Comparison of ENCODE assay signal across 10 cellular contexts in the genomic region with DNA sequence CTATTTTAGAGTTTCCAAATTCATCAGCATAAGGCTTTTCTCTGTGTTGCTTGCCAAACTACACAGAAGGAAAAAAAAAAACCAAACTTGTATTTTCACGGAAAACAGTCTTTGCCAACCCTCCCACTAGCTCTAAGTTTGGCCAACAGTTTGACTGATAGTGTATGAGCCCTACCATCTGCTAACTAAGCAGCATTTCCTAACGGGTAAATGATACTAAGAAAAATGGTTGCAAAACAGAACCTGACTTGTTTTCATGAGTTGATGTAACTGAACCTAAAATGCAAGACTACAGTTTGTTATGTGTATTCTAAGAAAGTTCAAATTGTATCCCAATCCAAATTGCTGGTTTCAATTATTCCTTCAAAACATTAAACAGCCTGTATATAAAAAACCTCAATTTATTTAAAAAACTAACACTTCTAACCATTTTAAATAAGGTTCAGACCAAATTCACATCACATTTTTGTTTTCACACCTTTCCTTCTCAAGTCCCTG.
DNase-seq lines count a peak whose midpoint lies in the region; ATAC-seq and TF ChIP-seq lines count a peak whose summit lies in the region.
"Had no signal": no experiment of that assay in that cellular context is flagged by ENCODE, and none has a peak within 500 bp of the region (broad histone marks: within the 10 kb centered on the region; RNA-seq: fewer than 3 reads in every experiment).

No MANE protein-coding gene starts in this region.

- DNase-seq in GM04503 (ENCODE audit: low read depth) (peak; percentile 39), RWPE2 (ENCODE audit: low spot score) (no peak), foreskin fibroblast (peak; percentile 45 to 72), stomach (no peak), adrenal gland (no peak), NCI-H1436 (lab: John Stamatoyannopoulos, UW) (no peak), epidermal melanocyte (ENCODE audit: insufficient read length, low spot score) (no peak)
- DNase-seq: activated CD4-positive, alpha-beta T cell treated with anti-CD3 and anti-CD28 coated beads, Interleukin-2, amount 50 U/mL, for 4 hours; activated naive CD8-positive, alpha-beta T cell treated with anti-CD3 and anti-CD28 coated beads, Interleukin-2, amount 50 U/mL, for 24 hours had no signal

- no peak overlapping the region for H3K4me3 ChIP-seq in RWPE2 (ENCODE audit: severe bottlenecking)
- H3K4me3 ChIP-seq in foreskin fibroblast (ENCODE audit: low read depth in 1 of 2, low read length in 2 of 2), result no peak overlapping the region
- H3K4me3 ChIP-seq in stomach, result no peak overlapping the region
- no peak overlapping the region for H3K4me3 ChIP-seq in adrenal gland

- no peaks in the 10 kb centered on the region for H3K9me3 ChIP-seq in RWPE2 (ENCODE audit: severe bottlenecking)
- no peaks in the 10 kb centered on the region for H3K9me3 ChIP-seq in stomach
- no peaks in the 10 kb centered on the region for H3K9me3 ChIP-seq in adrenal gland (replicated peaks in 1 of 3)

- no peak for TF ChIP-seq CTCF in RWPE2 (IDR thresholded peaks at IDR 0.05; ENCODE audit: poor library complexity, severe bottlenecking)
- TF ChIP-seq CTCF in foreskin fibroblast (IDR thresholded peaks at IDR 0.05; ENCODE audit: low read depth, low read length), result no peak
- TF ChIP-seq CTCF in stomach (IDR thresholded peaks at IDR 0.05), result no peak
- no peak for TF ChIP-seq CTCF in adrenal gland (IDR thresholded peaks at IDR 0.05)

- H3K4me1 ChIP-seq in RWPE2 (ENCODE audit: insufficient read depth, poor library complexity, severe bottlenecking) (peaks cover 34% of the 10 kb centered on the region), stomach (peaks cover 15 to 41% (median 24%) of the 10 kb centered on the region in 4 donors), adrenal gland (replicated peaks in 1 of 2) (peaks cover 14 to 53% of the 10 kb centered on the region in 2 donors)

- no peak for TF ChIP-seq POLR2A in stomach (IDR thresholded peaks at IDR 0.05)
- TF ChIP-seq POLR2A in adrenal gland (IDR thresholded peaks at IDR 0.05), result no peak

- WGBS in stomach, 5 donors, result 2 to 22% (median 12%) methylated on average over 2 of the region's 2 CpGs
- 12 to 23% (median 20%) methylated on average over 2 of the region's 2 CpGs for WGBS in adrenal gland, 4 donors

- ATAC-seq in RWPE2 (ENCODE audit: low read depth) (no peak), GM18870 (IDR thresholded peaks at IDR 0.05; ENCODE audit: unreplicated experiment) (no peak)
- ATAC-seq: activated naive CD8-positive, alpha-beta T cell treated with anti-CD3 and anti-CD28 coated beads, Interleukin-2, amount 50 U/mL, for 24 hours had no signal

- H3K36me3 ChIP-seq in RWPE2 (ENCODE audit: low read depth) (no peaks in the 10 kb centered on the region), stomach (no peaks in the 10 kb centered on the region), adrenal gland (replicated peaks in 1 of 2) (no peaks in the 10 kb centered on the region)

- H3K27ac ChIP-seq in RWPE2 (ENCODE audit: poor library complexity, severe bottlenecking) (peak overlapping the region; percentile 94), stomach (peak overlapping the region in 4 of 5 donors; percentile 63 to 84 (median 78)), adrenal gland (peak overlapping the region in 2 of 5 donors; percentile 36 to 41)

- intact Hi-C loops in stomach (cut with DNase I; ENCODE audit: low total_unique reads) (no loop called here), adrenal gland (cut with DNase I) (no loop called here)

- H3K27me3 ChIP-seq in RWPE2 (ENCODE audit: insufficient read depth, poor library complexity, severe bottlenecking) (no peaks in the 10 kb centered on the region), stomach (no peaks in the 10 kb centered on the region), adrenal gland (no peaks in the 10 kb centered on the region)

- no peak for TF ChIP-seq EP300 in stomach (IDR thresholded peaks at IDR 0.05)

Comparison
In these comparisons a context has a peak if more than half of its experiments do, and no peak if none do; other contexts are left out.
1. DNase-seq: peak in GM04503 (single experiment) and foreskin fibroblast (2 of 2); none in RWPE2 (single experiment), stomach (single experiment), adrenal gland (0 of 7), NCI-H1436 (single experiment) and epidermal melanocyte (single experiment).